ENCODE assay signal across 8 cellular contexts in the genomic region with DNA sequence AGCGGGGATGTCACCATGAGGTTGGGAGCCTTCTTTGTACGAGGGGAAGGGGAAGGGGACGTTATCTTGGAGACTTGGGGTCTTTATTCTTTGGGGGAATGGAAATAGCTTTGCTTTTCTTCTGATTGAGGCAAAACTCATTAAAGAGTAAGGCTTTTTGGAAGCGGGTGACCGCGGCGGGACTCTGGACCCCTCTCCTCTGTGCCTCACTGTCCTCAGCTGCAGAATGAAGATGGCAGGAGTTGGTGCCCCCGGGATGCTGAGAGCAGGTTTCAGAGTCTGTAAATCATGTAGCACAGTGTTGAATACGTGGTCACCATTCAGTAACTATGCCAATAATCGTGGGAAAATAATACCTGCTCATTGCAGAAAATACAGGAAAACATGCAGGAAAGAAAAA. TPM values are rescaled to one million over a fixed set of nuclear protein-coding genes. Genes with fewer than 3 reads are reported as not detected.
DNase-seq lines count a peak whose midpoint lies in the region; ATAC-seq and TF ChIP-seq lines count a peak whose summit lies in the region.

No MANE protein-coding gene starts in this region.

- H3K4me1 ChIP-seq in SJCRH30 = peaks cover 14% of the 10 kb centered on the region
- peaks cover 16% of the 10 kb centered on the region for H3K4me1 ChIP-seq in skeletal muscle satellite cell (ENCODE audit: control insufficient read depth, insufficient read depth, low read length)
- no peaks in the 10 kb centered on the region for H3K4me1 ChIP-seq in mesendoderm (ENCODE audit: control insufficient read depth, low read depth, low read length)

- H4K8ac ChIP-seq in mesendoderm (ENCODE audit: low read depth, low read length) = no peak overlapping the region

- no peak overlapping the region for H2AK5ac ChIP-seq in mesendoderm (ENCODE audit: low read length)

- H3K4ac ChIP-seq in mesendoderm (ENCODE audit: low read depth, low read length) = no peak overlapping the region

- H3K4me2 ChIP-seq in skeletal muscle satellite cell (ENCODE audit: low read length) (peak overlapping the region; percentile 95), mesendoderm (ENCODE audit: low read length) (no peak overlapping the region)

- no peak overlapping the region for H3K23ac ChIP-seq in mesendoderm (ENCODE audit: low read length)

- H3K27ac ChIP-seq in SJCRH30 (no peak overlapping the region), mesendoderm (ENCODE audit: low read depth, low read length) (no peak overlapping the region)

- no peak overlapping the region for H2BK15ac ChIP-seq in mesendoderm (replicated peaks; ENCODE audit: low read depth)

- no CpG with 5 or more reads among the region's 10 CpGs for WGBS in mesendoderm (ENCODE audit: extremely low coverage, insufficient coverage, low lambda C conversion rate)

- DNase-seq in G401 (ENCODE audit: low spot score) (peak; percentile 19), SJCRH30 (no peak), fibroblast of villous mesenchyme (ENCODE audit: low read depth) (no peak), NCI-H1930 (lab: John Stamatoyannopoulos, UW) (no peak), anterior cingulate cortex (lab: John Stamatoyannopoulos, UW) (no peak), mesendoderm (no peak)

- H3K27me3 ChIP-seq in SJCRH30 = no peaks in the 10 kb centered on the region
- H3K27me3 ChIP-seq in skeletal muscle satellite cell (ENCODE audit: control insufficient read depth, insufficient read depth, low read length) = peaks cover 6% of the 10 kb centered on the region
- H3K27me3 ChIP-seq in mesendoderm (ENCODE audit: insufficient read depth, low read length, poor library complexity) = no peaks in the 10 kb centered on the region

- H3K4me3 ChIP-seq in SJCRH30 (peak overlapping the region; percentile 42), fibroblast of villous mesenchyme (ENCODE audit: low read depth, low read length) (peak overlapping the region; percentile 47), skeletal muscle satellite cell (ENCODE audit: low read length) (peak overlapping the region; percentile 71), mesendoderm (ENCODE audit: low read length) (no peak overlapping the region)

- no peak for TF ChIP-seq CTCF in fibroblast of villous mesenchyme (IDR thresholded peaks at IDR 0.05; ENCODE audit: insufficient read depth, low read depth, low read length)

- H3K18ac ChIP-seq in mesendoderm (ENCODE audit: low read length) = no peak overlapping the region

- H2BK120ac ChIP-seq in mesendoderm (ENCODE audit: low read depth, low read length) = no peak overlapping the region

- peak overlapping the region; percentile 80 for H3K9ac ChIP-seq in skeletal muscle satellite cell (ENCODE audit: low read depth, low read length)
- H3K9ac ChIP-seq in mesendoderm (ENCODE audit: low read length) = no peak overlapping the region

- H3K79me1 ChIP-seq in mesendoderm (ENCODE audit: low read length) = no peaks in the 10 kb centered on the region

- H3K56ac ChIP-seq in mesendoderm (ENCODE audit: low read length) = no peak overlapping the region

- H3K36me3 ChIP-seq in SJCRH30 = no peaks in the 10 kb centered on the region
- H3K36me3 ChIP-seq in skeletal muscle satellite cell (ENCODE audit: insufficient read depth, low read length) = no peaks in the 10 kb centered on the region
- H3K36me3 ChIP-seq in mesendoderm (ENCODE audit: control insufficient read depth, insufficient read depth, low read length) = no peaks in the 10 kb centered on the region

- no peak overlapping the region for H4K5ac ChIP-seq in mesendoderm (ENCODE audit: low read length)

- H3K79me2 ChIP-seq in mesendoderm (ENCODE audit: control insufficient read depth, insufficient read depth, low read length) = no peaks in the 10 kb centered on the region

- in situ Hi-C loops in G401 (cut with HindIII; ENCODE audit: low sequenced_read_pairs) = no loop called here

- H3K9me3 ChIP-seq in SJCRH30 (replicated peaks) = no peaks in the 10 kb centered on the region
- H3K9me3 ChIP-seq in skeletal muscle satellite cell (replicated peaks; ENCODE audit: low read length) = no peaks in the 10 kb centered on the region

- no peak overlapping the region for H2BK5ac ChIP-seq in mesendoderm (ENCODE audit: low read length)

- ATAC-seq in HG02798 (IDR thresholded peaks at IDR 0.05; ENCODE audit: poor library complexity, unreplicated experiment) = no peak

RNA-seq across cellular contexts. Expression of gene HTT-AS, which starts 32.1 kb away (rescaled TPM):
- total RNA-seq in G401 (2014; rRNA removed; shearing (Covaris generic)) = not detected in 2 replicates
- not detected in 2 replicates for total RNA-seq in SJCRH30 (2014; rRNA removed; shearing (Covaris generic))
- total RNA-seq in fibroblast of villous mesenchyme = not detected in 2 replicates
- total RNA-seq in skeletal muscle satellite cell (2012; rRNA removed) = not detected in 2 replicates
- not detected for polyA plus RNA-seq in mesendoderm (2013, experiment 1 of 2)
- not detected for polyA plus RNA-seq in mesendoderm (2013, experiment 2 of 2)

RNA-seq across cellular contexts. Expression of gene HTT, which starts 32.3 kb away (rescaled TPM):
- 52.6 and 96.4 TPM in 2 replicates for total RNA-seq in G401 (2014; rRNA removed; shearing (Covaris generic))
- 24.3 and 30.7 TPM in 2 replicates for total RNA-seq in SJCRH30 (2014; rRNA removed; shearing (Covaris generic))
- total RNA-seq in fibroblast of villous mesenchyme = 60.6 and 65.2 TPM in 2 replicates
- 27.7 and 59.6 TPM in 2 replicates for total RNA-seq in skeletal muscle satellite cell (2012; rRNA removed)
- 24.0 TPM for polyA plus RNA-seq in mesendoderm (2013, experiment 1 of 2)
- 23.6 TPM for polyA plus RNA-seq in mesendoderm (2013, experiment 2 of 2)
